ENCODE assay signal across 17 cellular contexts in the genomic region with DNA sequence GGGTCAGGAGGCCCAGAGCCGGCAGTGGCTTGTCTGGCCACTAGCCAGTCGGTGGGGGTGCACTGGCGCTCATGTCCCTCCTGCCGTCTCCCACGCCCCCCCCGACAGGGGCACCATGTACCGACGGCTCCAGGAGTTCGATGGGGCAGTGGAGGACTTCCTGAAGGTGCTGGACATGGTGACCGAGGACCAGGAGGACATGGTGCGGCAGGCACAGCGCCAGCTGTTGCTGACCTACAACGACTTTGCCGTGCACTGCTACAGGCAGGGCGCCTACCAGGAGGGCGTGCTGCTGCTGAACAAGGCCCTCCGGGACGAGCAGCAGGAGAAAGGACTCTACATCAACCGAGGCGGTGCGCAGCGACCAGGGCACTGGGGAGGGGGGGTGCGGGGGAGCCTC. TPM values are rescaled to one million over a fixed set of nuclear protein-coding genes. Genes with fewer than 3 reads are reported as not detected.
DNase-seq lines count a peak whose midpoint lies in the region; ATAC-seq and TF ChIP-seq lines count a peak whose summit lies in the region.
"Had no signal": no experiment of that assay in that cellular context is flagged by ENCODE, and none has a peak within 500 bp of the region (broad histone marks: within the 10 kb centered on the region; RNA-seq: fewer than 3 reads in every experiment).

No MANE protein-coding gene starts in this region.

- peak overlapping the region; percentile 15 for H2AFZ ChIP-seq in osteoblast (ENCODE audit: low read length)
- H2AFZ ChIP-seq: hepatocyte had no signal

- no peaks in the 10 kb centered on the region for H3K27me3 ChIP-seq in left ventricle myocardium inferior (ENCODE audit: low read depth)
- H3K27me3 ChIP-seq in osteoblast (ENCODE audit: insufficient read depth, low read length), result no peaks in the 10 kb centered on the region
- H3K27me3 ChIP-seq: hepatocyte had no signal

- peak; percentile 35 for DNase-seq in NCI-H774 (lab: John Stamatoyannopoulos, UW)
- no peak for DNase-seq in left ventricle myocardium inferior
- DNase-seq in osteoblast (ENCODE audit: insufficient read length, low spot score, missing footprints), result no peak
- no peak for DNase-seq in activated CD4-positive, alpha-beta memory T cell treated with anti-CD3 and anti-CD28 coated beads, Interleukin-2, amount 10 ng/mL, durations not matched to agents 7 days and 5 days
- DNase-seq: activated CD8-positive, alpha-beta memory T cell treated with anti-CD3 and anti-CD28 coated beads, Interleukin-2, amount 50 U/mL, for 48 hours; Karpas-422; naive thymus-derived CD4-positive, alpha-beta T cell; NCI-H748 treated with DMSO at 0.1 percent for 48 hours; stimulated activated naive CD8-positive, alpha-beta T cell treated with anti-CD3 and anti-CD28 coated beads, Interleukin-15, amount 100 ng/mL, for 72 hours; T-helper 1 cell had no signal

- no peak overlapping the region for H3K4me2 ChIP-seq in osteoblast (ENCODE audit: insufficient read depth, low read length)
- H3K4me2 ChIP-seq: hepatocyte had no signal

- intact Hi-C loops in left ventricle myocardium inferior (cut with micrococcal nuclease), result no loop called here

- no peak for ATAC-seq in GM21390 (IDR thresholded peaks at IDR 0.05; ENCODE audit: unreplicated experiment)
- no peak for ATAC-seq in GM18520 (IDR thresholded peaks at IDR 0.05; ENCODE audit: unreplicated experiment)
- ATAC-seq: naive thymus-derived CD4-positive, alpha-beta T cell; stimulated activated naive CD8-positive, alpha-beta T cell treated with anti-CD3 and anti-CD28 coated beads, Interleukin-15, amount 100 ng/mL, for 72 hours had no signal

- peak overlapping the region; percentile 36 for H3K27ac ChIP-seq in left ventricle myocardium inferior (replicated peaks)
- H3K27ac ChIP-seq in osteoblast (ENCODE audit: low read depth, low read length), result no peak overlapping the region
- H3K27ac ChIP-seq: hepatocyte, psoas muscle had no signal

- no peaks in the 10 kb centered on the region; the same call in 1 of the 2 replicates for H3K4me1 ChIP-seq in ES-I3 (ENCODE audit: insufficient read depth, low read length)
- peaks cover 12% of the 10 kb centered on the region for H3K4me1 ChIP-seq in left ventricle myocardium inferior
- H3K4me1 ChIP-seq in osteoblast (ENCODE audit: insufficient read depth, low read length), result peaks cover 16% of the 10 kb centered on the region
- H3K4me1 ChIP-seq: psoas muscle had no signal

- peak overlapping the region; percentile 32 for H3K4me3 ChIP-seq in left ventricle myocardium inferior
- H3K4me3 ChIP-seq in osteoblast (ENCODE audit: insufficient read depth, low read length), result no peak overlapping the region
- H3K4me3 ChIP-seq: hepatocyte, psoas muscle had no signal

- no peak for TF ChIP-seq CTCF in left ventricle myocardium inferior (IDR thresholded peaks at IDR 0.05; ENCODE audit: borderline replicate concordance)
- TF ChIP-seq CTCF in osteoblast (IDR thresholded peaks at IDR 0.05; ENCODE audit: extremely low read depth, low read depth, low read length), result no peak

- no peaks in the 10 kb centered on the region for H3K9me3 ChIP-seq in ES-I3 (ENCODE audit: control insufficient read depth, insufficient read depth, low read length)
- no peaks in the 10 kb centered on the region for H3K9me3 ChIP-seq in left ventricle myocardium inferior (replicated peaks)
- H3K9me3 ChIP-seq in osteoblast (ENCODE audit: low read depth, low read length), result no peaks in the 10 kb centered on the region
- H3K9me3 ChIP-seq: psoas muscle had no signal

- no peaks in the 10 kb centered on the region for H3K27me3 Mint-ChIP-seq in activated CD4-positive, alpha-beta memory T cell treated with anti-CD3 and anti-CD28 coated beads, Interleukin-2, amount 10 ng/mL, durations not matched to agents 7 days and 5 days
- H3K27me3 Mint-ChIP-seq: activated naive CD4-positive, alpha-beta T cell treated with anti-CD3 and anti-CD28 coated beads, Interleukin-2, amount 50 U/mL, for 24 hours; naive thymus-derived CD4-positive, alpha-beta T cell; stimulated activated naive CD8-positive, alpha-beta T cell treated with anti-CD3 and anti-CD28 coated beads, Interleukin-15, amount 100 ng/mL, for 72 hours had no signal

- H4K20me1 ChIP-seq in osteoblast (ENCODE audit: insufficient read depth, low read length), result peaks cover 4% of the 10 kb centered on the region

- CTCF ChIA-PET in activated CD4-positive, alpha-beta memory T cell treated with anti-CD3 and anti-CD28 coated beads, Interleukin-2, amount 10 ng/mL, durations not matched to agents 7 days and 5 days (lab: Charles Lee), result no interaction called here

- no peaks in the 10 kb centered on the region for H3K79me2 ChIP-seq in osteoblast (ENCODE audit: insufficient read depth, low read length)
- H3K79me2 ChIP-seq: hepatocyte had no signal

- peak overlapping the region; percentile 25; the same call in 1 of the 2 replicates for H3K9ac ChIP-seq in ES-I3 (ENCODE audit: low read depth, low read length)

- POLR2A ChIA-PET in activated CD4-positive, alpha-beta memory T cell treated with anti-CD3 and anti-CD28 coated beads, Interleukin-2, amount 10 ng/mL, durations not matched to agents 7 days and 5 days (lab: Charles Lee), result no interaction called here

- H3K27ac Mint-ChIP-seq in activated CD4-positive, alpha-beta memory T cell treated with anti-CD3 and anti-CD28 coated beads, Interleukin-2, amount 10 ng/mL, durations not matched to agents 7 days and 5 days, result no peak overlapping the region
- H3K27ac Mint-ChIP-seq: activated naive CD4-positive, alpha-beta T cell treated with anti-CD3 and anti-CD28 coated beads, Interleukin-2, amount 50 U/mL, for 24 hours had no signal

- H3K4me3 Mint-ChIP-seq in activated CD4-positive, alpha-beta memory T cell treated with anti-CD3 and anti-CD28 coated beads, Interleukin-2, amount 10 ng/mL, durations not matched to agents 7 days and 5 days, result no peak overlapping the region
- H3K4me3 Mint-ChIP-seq: activated naive CD4-positive, alpha-beta T cell treated with anti-CD3 and anti-CD28 coated beads, Interleukin-2, amount 50 U/mL, for 24 hours; stimulated activated naive CD8-positive, alpha-beta T cell treated with anti-CD3 and anti-CD28 coated beads, Interleukin-15, amount 100 ng/mL, for 72 hours had no signal

- H3K4me1 Mint-ChIP-seq in activated CD4-positive, alpha-beta memory T cell treated with anti-CD3 and anti-CD28 coated beads, Interleukin-2, amount 10 ng/mL, durations not matched to agents 7 days and 5 days, result peaks cover 23% of the 10 kb centered on the region

- H3K9me3 Mint-ChIP-seq in activated CD4-positive, alpha-beta memory T cell treated with anti-CD3 and anti-CD28 coated beads, Interleukin-2, amount 10 ng/mL, durations not matched to agents 7 days and 5 days, result no peaks in the 10 kb centered on the region
- H3K9me3 Mint-ChIP-seq: activated naive CD4-positive, alpha-beta T cell treated with anti-CD3 and anti-CD28 coated beads, Interleukin-2, amount 50 U/mL, for 24 hours; naive thymus-derived CD4-positive, alpha-beta T cell; stimulated activated naive CD8-positive, alpha-beta T cell treated with anti-CD3 and anti-CD28 coated beads, Interleukin-15, amount 100 ng/mL, for 72 hours had no signal

- H3K36me3 Mint-ChIP-seq in activated CD4-positive, alpha-beta memory T cell treated with anti-CD3 and anti-CD28 coated beads, Interleukin-2, amount 10 ng/mL, durations not matched to agents 7 days and 5 days (ENCODE audit: low read depth), result no peaks in the 10 kb centered on the region
- H3K36me3 Mint-ChIP-seq: activated naive CD4-positive, alpha-beta T cell treated with anti-CD3 and anti-CD28 coated beads, Interleukin-2, amount 50 U/mL, for 24 hours; naive thymus-derived CD4-positive, alpha-beta T cell had no signal

- H3K36me3 ChIP-seq in ES-I3 (ENCODE audit: insufficient read depth, low read length) (no peaks in the 10 kb centered on the region), left ventricle myocardium inferior (no peaks in the 10 kb centered on the region), osteoblast (ENCODE audit: insufficient read depth, low read length) (no peaks in the 10 kb centered on the region)

RNA-seq across cellular contexts. Expression of a gene that starts 8.1 kb away (rescaled TPM):
- 0.25 TPM for total RNA-seq in left ventricle myocardium inferior
- under 0.01 TPM in 1 of 2 replicates, not detected in the other for total RNA-seq in osteoblast
- total RNA-seq in activated CD4-positive, alpha-beta memory T cell treated with anti-CD3 and anti-CD28 coated beads, Interleukin-2, amount 10 ng/mL, durations not matched to agents 7 days and 5 days, result 1 to 10 TPM; 5.0 to 5.2 TPM
- total RNA-seq: hepatocyte had no signal

RNA-seq across cellular contexts. Expression of a gene that starts 8.5 kb away (rescaled TPM):
- total RNA-seq in left ventricle myocardium inferior (13.9 TPM), osteoblast (12.7 and 16.3 TPM in 2 replicates)
- 10 to 100 TPM; 10.5 to 12.0 TPM for total RNA-seq in activated CD4-positive, alpha-beta memory T cell treated with anti-CD3 and anti-CD28 coated beads, Interleukin-2, amount 10 ng/mL, durations not matched to agents 7 days and 5 days

RNA-seq across cellular contexts. Expression of a gene that starts 11.1 kb away (rescaled TPM):
- total RNA-seq in left ventricle myocardium inferior (2.3 TPM), osteoblast (3.8 and 4.7 TPM in 2 replicates)
- 10 to 100 TPM; 20.6 to 23.3 TPM for total RNA-seq in activated CD4-positive, alpha-beta memory T cell treated with anti-CD3 and anti-CD28 coated beads, Interleukin-2, amount 10 ng/mL, durations not matched to agents 7 days and 5 days

RNA-seq across cellular contexts. Expression of a gene that starts 17.2 kb away (rescaled TPM):
- total RNA-seq in left ventricle myocardium inferior (not detected), osteoblast (not detected in 2 replicates)
- not detected for total RNA-seq in activated CD4-positive, alpha-beta memory T cell treated with anti-CD3 and anti-CD28 coated beads, Interleukin-2, amount 10 ng/mL, durations not matched to agents 7 days and 5 days
- total RNA-seq: hepatocyte, liver had no signal

RNA-seq across cellular contexts. Expression of a gene that starts 54.5 kb away (rescaled TPM):
- total RNA-seq in left ventricle myocardium inferior (18.2 TPM), osteoblast (0.29 and 0.36 TPM in 2 replicates)
- total RNA-seq in activated CD4-positive, alpha-beta memory T cell treated with anti-CD3 and anti-CD28 coated beads, Interleukin-2, amount 10 ng/mL, durations not matched to agents 7 days and 5 days, result 10 to 100 TPM; 80.8 to 81.9 TPM
